In genomic region chr3:115099115-115099884, GRCh38 we compare ENCODE assay signal across 8 cellular contexts. TPM values are rescaled to one million over a fixed set of nuclear protein-coding genes. Genes with fewer than 3 reads are reported as not detected.
DNase-seq lines count a peak whose midpoint lies in the region; ATAC-seq and TF ChIP-seq lines count a peak whose summit lies in the region.

No MANE protein-coding gene starts in this region.

- DNase-seq in activated CD4-positive, alpha-beta T cell treated with anti-CD3 and anti-CD28 coated beads, Interleukin-2, amount 10 ng/mL, durations not matched to agents 24 days and 14 days, result no peak
- DNase-seq in activated CD4-positive, alpha-beta T cell treated with anti-CD3 and anti-CD28 coated beads for 4 hours, result no peak
- no peak for DNase-seq in astrocyte of the cerebellum (ENCODE audit: low read depth)
- DNase-seq in lower lobe of right lung, result no peak
- DNase-seq in thoracic aorta (ENCODE audit: low spot score), result no peak
- DNase-seq in HK-2 (ENCODE audit: unreplicated experiment), result no peak

- H3K4me1 Mint-ChIP-seq in activated CD4-positive, alpha-beta T cell treated with anti-CD3 and anti-CD28 coated beads, Interleukin-2, amount 10 ng/mL, durations not matched to agents 24 days and 14 days, result peaks cover 20% of the 10 kb centered on the region

- H3K27ac Mint-ChIP-seq in activated CD4-positive, alpha-beta T cell treated with anti-CD3 and anti-CD28 coated beads, Interleukin-2, amount 10 ng/mL, durations not matched to agents 24 days and 14 days, result peak overlapping the region; percentile 5

- no peak for TF ChIP-seq CTCF in astrocyte of the cerebellum (IDR thresholded peaks at IDR 0.05; ENCODE audit: low read depth, low read length, missing control alignments)
- TF ChIP-seq CTCF in lower lobe of right lung (IDR thresholded peaks at IDR 0.05), result no peak
- no peak for TF ChIP-seq CTCF in thoracic aorta (IDR thresholded peaks at IDR 0.05)

- no peaks in the 10 kb centered on the region for H3K27me3 Mint-ChIP-seq in activated CD4-positive, alpha-beta T cell treated with anti-CD3 and anti-CD28 coated beads, Interleukin-2, amount 10 ng/mL, durations not matched to agents 24 days and 14 days

- no peaks in the 10 kb centered on the region for H3K27me3 ChIP-seq in lower lobe of right lung (ENCODE audit: low read depth)
- no peaks in the 10 kb centered on the region for H3K27me3 ChIP-seq in thoracic aorta (replicated peaks; ENCODE audit: insufficient read depth)

- peak overlapping the region; percentile 95 for H3K4me3 Mint-ChIP-seq in activated CD4-positive, alpha-beta T cell treated with anti-CD3 and anti-CD28 coated beads, Interleukin-2, amount 10 ng/mL, durations not matched to agents 24 days and 14 days

- no peaks in the 10 kb centered on the region for H3K36me3 Mint-ChIP-seq in activated CD4-positive, alpha-beta T cell treated with anti-CD3 and anti-CD28 coated beads, Interleukin-2, amount 10 ng/mL, durations not matched to agents 24 days and 14 days (ENCODE audit: low read depth)

- peaks cover 41% of the 10 kb centered on the region for H3K4me1 ChIP-seq in lower lobe of right lung
- H3K4me1 ChIP-seq in thoracic aorta (ENCODE audit: control insufficient read depth in 1 of 2, low read depth in 2 of 2), result peaks cover 30 to 55% of the 10 kb centered on the region in 2 donors

- ATAC-seq in lower lobe of right lung, result peak in 1 of 2 donors; percentile 54
- no peak for ATAC-seq in thoracic aorta (ENCODE audit: insufficient number of reproducible peaks, low FRiP score, low read depth)
- ATAC-seq in HG02884 (IDR thresholded peaks at IDR 0.05; ENCODE audit: unreplicated experiment), result no peak
- ATAC-seq in GM18517 (IDR thresholded peaks at IDR 0.05; ENCODE audit: unreplicated experiment), result no peak

- H3K27ac ChIP-seq in lower lobe of right lung (peak overlapping the region; percentile 68), thoracic aorta (peak overlapping the region in 1 of 2 donors; percentile 41)

- H3K9me3 ChIP-seq in lower lobe of right lung (peaks cover 4% of the 10 kb centered on the region), thoracic aorta (no peaks in the 10 kb centered on the region)

- intact Hi-C loops in activated CD4-positive, alpha-beta T cell treated with anti-CD3 and anti-CD28 coated beads, Interleukin-2, amount 10 ng/mL, durations not matched to agents 24 days and 14 days (cut with micrococcal nuclease), result loop anchor here (10.0 kb wide), 1 partner anchor 686 kb away; no protein-coding TSS in a partner anchor
- intact Hi-C loops in lower lobe of right lung (cut with DNase I), result no loop called here

- no peaks in the 10 kb centered on the region for H3K36me3 ChIP-seq in lower lobe of right lung
- H3K36me3 ChIP-seq in thoracic aorta, result no peaks in the 10 kb centered on the region

- in situ Hi-C loops in astrocyte of the cerebellum (cut with HindIII; ENCODE audit: low sequenced_read_pairs), result no loop called here

- H3K4me3 ChIP-seq in astrocyte of the cerebellum (ENCODE audit: low read depth, low read length) (peak overlapping the region; percentile 39), lower lobe of right lung (peak overlapping the region; percentile 50), thoracic aorta (peak overlapping the region; percentile 64)

- H3K9me3 Mint-ChIP-seq in activated CD4-positive, alpha-beta T cell treated with anti-CD3 and anti-CD28 coated beads, Interleukin-2, amount 10 ng/mL, durations not matched to agents 24 days and 14 days, result no peaks in the 10 kb centered on the region

RNA-seq across cellular contexts. Expression of gene ZBTB20, which starts 47.8 kb away (rescaled TPM):
- 1.6 and 2.3 TPM in 2 replicates for total RNA-seq in activated CD4-positive, alpha-beta T cell treated with anti-CD3 and anti-CD28 coated beads, Interleukin-2, amount 10 ng/mL, durations not matched to agents 24 days and 14 days
- total RNA-seq in lower lobe of right lung, result 66.4 TPM
- total RNA-seq in thoracic aorta, result 100 to 1,000 TPM; 112 to 120 TPM

Comparison
In these comparisons a context has a peak if more than half of its experiments do, and no peak if none do; other contexts are left out.
1. RNA of gene ZBTB20, which starts 47.8 kb away (total RNA-seq): 112 to 120 TPM in thoracic aorta and 66.4 TPM in lower lobe of right lung (single experiment); 1.6 to 2.3 TPM in activated CD4-positive, alpha-beta T cell treated with anti-CD3 and anti-CD28 coated beads, Interleukin-2, amount 10 ng/mL, durations not matched to agents 24 days and 14 days; every median in the first group is over 10 times any median in the second.
2. Peak in every context shown above with its lines, with median percentiles within 50 percentile points of each other: H3K4me3 ChIP-seq.